ENCODE assay signal across 9 cellular contexts in the genomic region with DNA sequence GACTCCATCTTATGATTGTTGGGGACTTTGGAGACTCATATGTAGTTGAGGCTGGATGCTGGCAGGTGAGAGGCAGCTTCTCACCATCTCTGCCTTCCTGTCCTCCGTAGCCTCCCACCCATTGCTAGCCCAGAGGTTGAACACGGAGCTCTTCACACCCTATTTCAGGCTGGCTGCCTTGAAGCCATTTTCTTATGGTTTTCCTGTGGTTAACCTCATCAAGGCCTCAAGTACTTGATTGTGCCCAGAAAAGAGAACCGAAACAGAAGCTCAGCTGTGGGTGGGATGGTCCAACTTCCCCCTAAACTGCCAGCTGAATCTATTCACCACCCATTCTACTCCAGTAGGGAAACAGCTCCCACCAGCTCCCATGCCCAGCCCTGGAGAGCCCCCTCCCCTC.
DNase-seq lines count a peak whose midpoint lies in the region; ATAC-seq and TF ChIP-seq lines count a peak whose summit lies in the region.
"Had no signal": no experiment of that assay in that cellular context is flagged by ENCODE, and none has a peak within 500 bp of the region (broad histone marks: within the 10 kb centered on the region; RNA-seq: fewer than 3 reads in every experiment).

No MANE protein-coding gene starts in this region.

- ATAC-seq in HG03097 (IDR thresholded peaks at IDR 0.05; ENCODE audit: low FRiP score, unreplicated experiment) (peak; percentile 98), body of pancreas (no peak)
- ATAC-seq in naive thymus-derived CD4-positive, alpha-beta T cell = peak; percentile 86
- ATAC-seq: A549 had no signal

- peak overlapping the region in 8 of 9 donors; percentile 6 to 82 (median 43) for H3K27ac Mint-ChIP-seq in naive thymus-derived CD4-positive, alpha-beta T cell

- H3K27me3 ChIP-seq in naive thymus-derived CD4-positive, alpha-beta T cell (ENCODE audit: control insufficient read depth in 2 of 2, insufficient read depth in 2 of 2, low read length in 2 of 2) = peaks cover 0 to 3% of the 10 kb centered on the region in 2 donors
- H3K27me3 ChIP-seq in body of pancreas = no peaks in the 10 kb centered on the region

- POLR2A ChIA-PET in naive thymus-derived CD4-positive, alpha-beta T cell (lab: Charles Lee) = no interaction called here

- no peaks in the 10 kb centered on the region for H3K36me3 Mint-ChIP-seq in naive thymus-derived CD4-positive, alpha-beta T cell

- peak; percentile 16 for DNase-seq in activated CD4-positive, CD25-positive, alpha-beta regulatory T cell treated with anti-CD3 and anti-CD28 coated beads, Interleukin-2, amount 50 U/mL, for 16 hours (ENCODE audit: low read depth, low spot score)
- DNase-seq in activated CD4-positive, CD25-positive, alpha-beta regulatory T cell treated with anti-CD3 and anti-CD28 coated beads, Interleukin-2, amount 50 U/mL, for 72 hours = no peak
- DNase-seq in T-helper 22 cell (ENCODE audit: low read depth) (peak; percentile 21), body of pancreas (no peak), C1 segment of cervical spinal cord (lab: John Stamatoyannopoulos, UW) (no peak), superior temporal gyrus (ENCODE audit: extremely low spot score) (no peak)
- DNase-seq in naive thymus-derived CD4-positive, alpha-beta T cell = peak in 8 of 9 donors; percentile 50 to 82 (median 73)

- peaks cover 68 to 89% (median 82%) of the 10 kb centered on the region in 5 donors for H3K27me3 Mint-ChIP-seq in naive thymus-derived CD4-positive, alpha-beta T cell

- no peak for TF ChIP-seq CTCF in body of pancreas (IDR thresholded peaks at IDR 0.05)

- H3K4me3 ChIP-seq in naive thymus-derived CD4-positive, alpha-beta T cell (ENCODE audit: low read length) = no peak overlapping the region
- no peak overlapping the region for H3K4me3 ChIP-seq in body of pancreas
- H3K4me3 ChIP-seq: A549 had no signal

- peak overlapping the region; percentile 36 to 77 (median 66) for H3K4me3 Mint-ChIP-seq in naive thymus-derived CD4-positive, alpha-beta T cell

- H3K27ac ChIP-seq in naive thymus-derived CD4-positive, alpha-beta T cell (ENCODE audit: low read depth, low read length) = no peak overlapping the region
- no peak overlapping the region for H3K27ac ChIP-seq in body of pancreas
- H3K27ac ChIP-seq: A549 had no signal

- H3K9me3 ChIP-seq in naive thymus-derived CD4-positive, alpha-beta T cell (ENCODE audit: control insufficient read depth in 2 of 3, low read length in 3 of 3) = no peaks in the 10 kb centered on the region
- no peaks in the 10 kb centered on the region for H3K9me3 ChIP-seq in body of pancreas
- H3K9me3 ChIP-seq: A549 had no signal

- intact Hi-C loops in naive thymus-derived CD4-positive, alpha-beta T cell (cut with micrococcal nuclease) = loop anchor here in 1 of 2 donors (5.0 to 10.0 kb wide), 2 partner anchors 759 to 1579 kb away; a partner anchor contains a TSS
- intact Hi-C loops in body of pancreas (cut with DNase I) = no loop called here

- TF ChIP-seq POLR2A in body of pancreas (IDR thresholded peaks at IDR 0.05) = no peak

- H3K4me1 ChIP-seq in naive thymus-derived CD4-positive, alpha-beta T cell (ENCODE audit: control insufficient read depth in 2 of 2, insufficient read depth in 2 of 2, low read length in 2 of 2) = peaks cover 21 to 32% of the 10 kb centered on the region in 2 donors
- no peaks in the 10 kb centered on the region for H3K4me1 ChIP-seq in body of pancreas
- H3K4me1 ChIP-seq: A549 had no signal

- WGBS in body of pancreas, 2 donors = 60 to 74% methylated on average over 3 of the region's 3 CpGs

- peaks cover 0 to 12% (median 0%) of the 10 kb centered on the region in 11 donors for H3K9me3 Mint-ChIP-seq in naive thymus-derived CD4-positive, alpha-beta T cell

- H3K36me3 ChIP-seq in naive thymus-derived CD4-positive, alpha-beta T cell (ENCODE audit: control insufficient read depth in 2 of 3, insufficient read depth in 3 of 3, low read length in 3 of 3) = no peaks in the 10 kb centered on the region
- H3K36me3 ChIP-seq in body of pancreas (replicated peaks in 1 of 2; ENCODE audit: insufficient read depth in 1 of 2, low read depth in 2 of 2) = no peaks in the 10 kb centered on the region

- peaks cover 19 to 38% (median 30%) of the 10 kb centered on the region in 7 donors for H3K4me1 Mint-ChIP-seq in naive thymus-derived CD4-positive, alpha-beta T cell

- CTCF ChIA-PET in naive thymus-derived CD4-positive, alpha-beta T cell (lab: Charles Lee) = interaction anchor here (0.6 to 4.0 kb wide), 2 partner anchors 12 to 37 kb away, joined by 3 to 24 read pairs; no protein-coding TSS in a partner anchor

Comparison
In these comparisons a context has a peak if more than half of its experiments do, and no peak if none do; other contexts are left out.
1. DNase-seq: peak in activated CD4-positive, CD25-positive, alpha-beta regulatory T cell treated with anti-CD3 and anti-CD28 coated beads, Interleukin-2, amount 50 U/mL, for 16 hours (single experiment), T-helper 22 cell (single experiment) and naive thymus-derived CD4-positive, alpha-beta T cell (8 of 9); none in activated CD4-positive, CD25-positive, alpha-beta regulatory T cell treated with anti-CD3 and anti-CD28 coated beads, Interleukin-2, amount 50 U/mL, for 72 hours (single experiment), body of pancreas (0 of 4), C1 segment of cervical spinal cord (0 of 14) and superior temporal gyrus (single experiment).